ENCODE assay signal across 26 cellular contexts in genomic region chr6:34102099-34102656, GRCh38. TPM values are rescaled to one million over a fixed set of nuclear protein-coding genes. Genes with fewer than 3 reads are reported as not detected.
"Had no signal": no experiment of that assay in that cellular context is flagged by ENCODE, and none has a peak within 500 bp of the region (broad histone marks: within the 10 kb centered on the region; RNA-seq: fewer than 3 reads in every experiment).

No MANE protein-coding gene starts in this region.

- H3K27me3 Mint-ChIP-seq: stimulated activated naive CD8-positive, alpha-beta T cell treated with anti-CD3 and anti-CD28 coated beads, Interleukin-15, Interleukin-2, amounts not matched to agents 100 ng/mL and 50 ng/mL, for 24 hours had no signal

- H3K36me3 Mint-ChIP-seq: memory B cell; naive B cell; natural killer cell treated with Interleukin-12 subunit alpha and Interleukin-12 subunit beta and Interleukin-15 and Interleukin-18, amount 100 ng/mL, for 72 hours; stimulated activated naive B cell treated with anti-CD40 and anti-IgM and Interleukin-4, amounts not matched to agents 10 μg/mL and 1 μg/mL and 100 μg/mL, for 72 hours had no signal

- H3K9me3 ChIP-seq: colonic mucosa, esophagus squamous epithelium, neutrophil, pancreas, right lobe of liver, thoracic aorta, tibial nerve, upper lobe of right lung, vagina had no signal

- H3K4me1 Mint-ChIP-seq: memory B cell; neural crest cell; stimulated activated naive B cell treated with anti-CD40 and anti-IgM and Interleukin-4, amounts not matched to agents 10 μg/mL and 1 μg/mL and 100 μg/mL, for 72 hours had no signal

- H3K27ac ChIP-seq: colonic mucosa, esophagus squamous epithelium, neutrophil, pancreas, right lobe of liver, thoracic aorta, tibial nerve, upper lobe of right lung, vagina had no signal

- H3K4me3 ChIP-seq: colonic mucosa, esophagus squamous epithelium, lung, pancreas, right lobe of liver, thoracic aorta, tibial nerve, upper lobe of right lung, vagina had no signal

- ATAC-seq: left lobe of liver; natural killer cell treated with Interleukin-12 subunit alpha and Interleukin-12 subunit beta and Interleukin-15 and Interleukin-18, amount 100 ng/mL, for 72 hours; pancreas; right lobe of liver; stimulated activated naive B cell treated with anti-CD40 and anti-IgM and Interleukin-4, amounts not matched to agents 10 μg/mL and 1 μg/mL and 100 μg/mL, for 72 hours; upper lobe of right lung had no signal

- H3K36me3 ChIP-seq: colonic mucosa, esophagus squamous epithelium, neutrophil, pancreas, right lobe of liver, thoracic aorta, tibial nerve, upper lobe of right lung, vagina had no signal

- H3K27ac Mint-ChIP-seq: dendritic cell treated with granulocyte-macrophage colony-stimulating factor and Interleukin-4, amounts not matched to agents 40 ng/mL and 50 ng/mL, for 4 days; memory B cell; natural killer cell treated with Interleukin-12 subunit alpha and Interleukin-12 subunit beta and Interleukin-15 and Interleukin-18, amount 100 ng/mL, for 72 hours; stimulated activated naive B cell treated with anti-CD40 and anti-IgM and Interleukin-4, amounts not matched to agents 10 μg/mL and 1 μg/mL and 100 μg/mL, for 72 hours; stimulated activated naive CD8-positive, alpha-beta T cell treated with anti-CD3 and anti-CD28 coated beads, Interleukin-15, Interleukin-2, amounts not matched to agents 100 ng/mL and 50 ng/mL, for 24 hours had no signal

- DNase-seq: colonic mucosa; effector CD8-positive, alpha-beta T cell; erythroblast; esophagus squamous epithelium; naive B cell; pancreas; right lobe of liver; small intestine; stimulated activated CD4-positive, alpha-beta T cell treated with anti-CD3 and anti-CD28 coated beads, Interleukin-15, amount 100 ng/mL, for 24 hours; stimulated activated CD4-positive, alpha-beta T cell treated with anti-CD3 and anti-CD28 coated beads, Interleukin-2, amount 100 ng/mL, for 48 hours; stimulated activated naive B cell treated with anti-CD40 and anti-IgM and Interleukin-4, amounts not matched to agents 10 μg/mL and 1 μg/mL and 100 μg/mL, for 72 hours; upper lobe of right lung had no signal

- H3K27me3 ChIP-seq: colonic mucosa, neutrophil, pancreas, right lobe of liver, upper lobe of right lung, vagina had no signal

- H3K4me1 ChIP-seq: colonic mucosa, esophagus squamous epithelium, pancreas, right lobe of liver, tibial nerve, upper lobe of right lung, vagina had no signal

- H3K4me3 Mint-ChIP-seq: dendritic cell treated with granulocyte-macrophage colony-stimulating factor and Interleukin-4, amounts not matched to agents 40 ng/mL and 50 ng/mL, for 4 days; memory B cell; naive B cell; natural killer cell treated with Interleukin-12 subunit alpha and Interleukin-12 subunit beta and Interleukin-15 and Interleukin-18, amount 100 ng/mL, for 72 hours; neural crest cell; stimulated activated naive B cell treated with anti-CD40 and anti-IgM and Interleukin-4, amounts not matched to agents 10 μg/mL and 1 μg/mL and 100 μg/mL, for 72 hours; stimulated activated naive CD8-positive, alpha-beta T cell treated with anti-CD3 and anti-CD28 coated beads, Interleukin-15, Interleukin-2, amounts not matched to agents 100 ng/mL and 50 ng/mL, for 24 hours had no signal

- H3K9me3 Mint-ChIP-seq: dendritic cell treated with granulocyte-macrophage colony-stimulating factor and Interleukin-4, amounts not matched to agents 40 ng/mL and 50 ng/mL, for 4 days; memory B cell; naive B cell; natural killer cell treated with Interleukin-12 subunit alpha and Interleukin-12 subunit beta and Interleukin-15 and Interleukin-18, amount 100 ng/mL, for 72 hours; neural crest cell; stimulated activated naive B cell treated with anti-CD40 and anti-IgM and Interleukin-4, amounts not matched to agents 10 μg/mL and 1 μg/mL and 100 μg/mL, for 72 hours; stimulated activated naive CD8-positive, alpha-beta T cell treated with anti-CD3 and anti-CD28 coated beads, Interleukin-15, Interleukin-2, amounts not matched to agents 100 ng/mL and 50 ng/mL, for 24 hours had no signal

RNA-seq across cellular contexts. Expression of gene GRM4, which starts 43.7 kb away (rescaled TPM):
- total RNA-seq: esophagus squamous epithelium; glomerular endothelial cell; left lobe of liver; liver; natural killer cell treated with Interleukin-12 subunit alpha and Interleukin-12 subunit beta and Interleukin-15 and Interleukin-18, amount 100 ng/mL, for 72 hours; neural crest cell; posterior vena cava; right lobe of liver; thoracic aorta; tibial nerve; vagina had no signal
